8 cellular contexts compared by ENCODE assay signal in the genomic region with DNA sequence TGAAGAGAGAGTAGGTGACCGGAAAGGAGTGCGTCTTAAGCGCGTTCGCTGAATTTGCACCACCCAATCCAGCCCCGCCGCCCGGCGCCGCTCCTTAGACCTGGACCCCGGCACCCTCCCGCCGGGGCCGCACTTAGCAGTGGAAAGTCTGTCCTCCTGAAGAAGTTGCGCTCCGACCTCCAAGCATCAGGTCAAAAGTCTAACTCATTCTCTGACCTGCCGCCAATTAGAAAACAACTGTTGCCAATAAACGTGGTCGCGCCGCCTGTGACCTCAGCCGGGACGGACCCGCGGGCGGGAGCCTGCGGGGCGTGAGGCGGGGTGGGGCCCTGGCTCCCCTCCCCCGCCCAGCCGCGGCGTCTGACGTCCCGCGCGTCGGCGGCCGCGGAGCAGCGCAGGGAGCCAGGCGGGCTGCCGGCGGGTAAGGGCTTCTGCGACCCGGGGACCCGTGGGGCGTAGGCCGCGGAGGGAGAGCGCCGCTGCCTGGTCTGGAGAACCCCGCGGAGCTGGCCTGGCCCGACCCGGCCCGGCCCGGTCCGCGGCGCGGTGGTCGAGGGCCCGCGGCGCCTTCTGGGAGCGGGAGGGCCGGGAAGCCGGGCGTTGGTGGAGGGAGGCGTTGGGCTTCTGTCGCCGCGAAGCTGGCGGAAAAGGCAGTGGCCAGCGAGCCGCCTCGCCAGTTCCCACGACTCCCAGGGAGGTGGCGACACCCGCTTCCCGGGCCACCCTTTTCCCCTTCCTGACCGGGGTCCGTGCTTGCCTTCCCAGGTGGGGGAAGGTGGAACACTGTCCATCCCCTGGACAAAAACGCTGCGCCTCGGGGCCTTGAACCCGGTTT. TPM values are rescaled to one million over a fixed set of nuclear protein-coding genes. Genes with fewer than 3 reads are reported as not detected.
DNase-seq lines count a peak whose midpoint lies in the region; ATAC-seq and TF ChIP-seq lines count a peak whose summit lies in the region.

A gene with protein sequence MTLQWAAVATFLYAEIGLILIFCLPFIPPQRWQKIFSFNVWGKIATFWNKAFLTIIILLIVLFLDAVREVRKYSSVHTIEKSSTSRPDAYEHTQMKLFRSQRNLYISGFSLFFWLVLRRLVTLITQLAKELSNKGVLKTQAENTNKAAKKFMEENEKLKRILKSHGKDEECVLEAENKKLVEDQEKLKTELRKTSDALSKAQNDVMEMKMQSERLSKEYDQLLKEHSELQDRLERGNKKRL (plus strand): TSS at position 366 of the 835 bp plus-strand sequence. CDS start 527 bp downstream, outside the sequence.

- H3K4me3 ChIP-seq in fibroblast of pulmonary artery (replicated peaks; ENCODE audit: low read depth, low read length) = peak within 1 kb of the TSS; percentile 87

- no peak for TF ChIP-seq CTCF in fibroblast of pulmonary artery (IDR thresholded peaks at IDR 0.05; ENCODE audit: low read length, missing control alignments)

- DNase-seq in DMS79 treated with DMSO at 0.1 percent for 48 hours (lab: John Stamatoyannopoulos, UW) = peak; percentile 68
- peak; percentile 72 for DNase-seq in HuH-7.5 (ENCODE audit: low spot score)
- peak; percentile 93 for DNase-seq in RPMI8226
- DNase-seq in activated T-helper 9 cell treated with anti-CD3 and anti-CD28 coated beads, Interleukin-2, amount 50 U/mL, for 16 hours (ENCODE audit: low read depth) = peak; percentile 60
- DNase-seq in fibroblast of pulmonary artery (ENCODE audit: low read depth) = peak; percentile 59
- peak; percentile 82 for DNase-seq in natural killer cell treated with Interleukin-12 subunit alpha and Interleukin-12 subunit beta and Interleukin-15 and Interleukin-18, amount 100 ng/mL, for 72 hours (ENCODE audit: low spot score)

- peak within 1 kb of the TSS; percentile 66 to 84 for H3K27ac Mint-ChIP-seq in natural killer cell treated with Interleukin-12 subunit alpha and Interleukin-12 subunit beta and Interleukin-15 and Interleukin-18, amount 100 ng/mL, for 72 hours
- peak within 1 kb of the TSS; percentile 87 for H3K27ac Mint-ChIP-seq in stimulated activated naive CD8-positive, alpha-beta T cell treated with anti-CD3 and anti-CD28 coated beads, Interleukin-15, Interleukin-2, amounts not matched to agents 100 ng/mL and 50 ng/mL, for 24 hours

- H3K4me1 Mint-ChIP-seq in natural killer cell treated with Interleukin-12 subunit alpha and Interleukin-12 subunit beta and Interleukin-15 and Interleukin-18, amount 100 ng/mL, for 72 hours (ENCODE audit: low read depth in 2 of 2) = peaks cover 14 to 24% of the 10 kb centered on the region in 2 donors
- peaks cover 24% of the 10 kb centered on the region for H3K4me1 Mint-ChIP-seq in stimulated activated naive CD8-positive, alpha-beta T cell treated with anti-CD3 and anti-CD28 coated beads, Interleukin-15, Interleukin-2, amounts not matched to agents 100 ng/mL and 50 ng/mL, for 24 hours (ENCODE audit: low read depth)

- ATAC-seq in GM21515 (IDR thresholded peaks at IDR 0.05; ENCODE audit: unreplicated experiment) = peak; percentile 96
- ATAC-seq in natural killer cell treated with Interleukin-12 subunit alpha and Interleukin-12 subunit beta and Interleukin-15 and Interleukin-18, amount 100 ng/mL, for 72 hours = peak; percentile 98 to 99

- no peaks in the 10 kb centered on the region for H3K27me3 Mint-ChIP-seq in natural killer cell treated with Interleukin-12 subunit alpha and Interleukin-12 subunit beta and Interleukin-15 and Interleukin-18, amount 100 ng/mL, for 72 hours
- H3K27me3 Mint-ChIP-seq in stimulated activated naive CD8-positive, alpha-beta T cell treated with anti-CD3 and anti-CD28 coated beads, Interleukin-15, Interleukin-2, amounts not matched to agents 100 ng/mL and 50 ng/mL, for 24 hours = no peaks in the 10 kb centered on the region

- H3K36me3 Mint-ChIP-seq in natural killer cell treated with Interleukin-12 subunit alpha and Interleukin-12 subunit beta and Interleukin-15 and Interleukin-18, amount 100 ng/mL, for 72 hours = no peaks in the 10 kb centered on the region
- peaks cover 15% of the 10 kb centered on the region for H3K36me3 Mint-ChIP-seq in stimulated activated naive CD8-positive, alpha-beta T cell treated with anti-CD3 and anti-CD28 coated beads, Interleukin-15, Interleukin-2, amounts not matched to agents 100 ng/mL and 50 ng/mL, for 24 hours (ENCODE audit: low read depth)

- H3K9me3 Mint-ChIP-seq in natural killer cell treated with Interleukin-12 subunit alpha and Interleukin-12 subunit beta and Interleukin-15 and Interleukin-18, amount 100 ng/mL, for 72 hours = no peaks in the 10 kb centered on the region
- H3K9me3 Mint-ChIP-seq in stimulated activated naive CD8-positive, alpha-beta T cell treated with anti-CD3 and anti-CD28 coated beads, Interleukin-15, Interleukin-2, amounts not matched to agents 100 ng/mL and 50 ng/mL, for 24 hours = no peaks in the 10 kb centered on the region

- H3K4me3 Mint-ChIP-seq in natural killer cell treated with Interleukin-12 subunit alpha and Interleukin-12 subunit beta and Interleukin-15 and Interleukin-18, amount 100 ng/mL, for 72 hours = peak within 1 kb of the TSS; percentile 84
- peak within 1 kb of the TSS; percentile 92 for H3K4me3 Mint-ChIP-seq in stimulated activated naive CD8-positive, alpha-beta T cell treated with anti-CD3 and anti-CD28 coated beads, Interleukin-15, Interleukin-2, amounts not matched to agents 100 ng/mL and 50 ng/mL, for 24 hours

RNA-seq across cellular contexts. Expression of the gene that starts here (rescaled TPM):
- total RNA-seq in natural killer cell treated with Interleukin-12 subunit alpha and Interleukin-12 subunit beta and Interleukin-15 and Interleukin-18, amount 100 ng/mL, for 72 hours = 10 to 100 TPM; 37.7 to 43.0 TPM

Comparison
In these comparisons a context has a peak if more than half of its experiments do, and no peak if none do; other contexts are left out.
1. Peak in every context shown above with its lines: DNase-seq, ATAC-seq and H3K4me3 ChIP-seq.